Comparison of ENCODE assay signal across 1 cellular context in genomic region chr11:68297812-68298658, GRCh38.
TF ChIP-seq lines count a peak whose summit lies in the region.

No MANE protein-coding gene starts in this region.

TF ChIP-seq in K562, 482 proteins besides CTCF, POLR2A, EP300 and RAD21 (continued from another document):
- TF ChIP-seq YY1 (IDR thresholded peaks at IDR 0.05; ENCODE audit: borderline replicate concordance in 1 of 3, control insufficient read depth in 1 of 3, extremely low read depth in 1 of 3, insufficient read depth in 3 of 3, insufficient read length in 1 of 3, insufficient replicate concordance in 2 of 3, low read depth in 1 of 3, low read length in 2 of 3), result peak in 2 of 3 experiments; percentile 40 to 56
- TF ChIP-seq L3MBTL2 (IDR thresholded peaks at IDR 0.05), result peak; percentile 54; the same call in 1 of the 2 replicates
- TF ChIP-seq THAP7 (CRISPR knock-in tag; IDR thresholded peaks at IDR 0.05), result no peak
- no peak for TF ChIP-seq STAT5B (CRISPR knock-in tag; IDR thresholded peaks at IDR 0.05)
- no peak for TF ChIP-seq ZNF217 (CRISPR knock-in tag; IDR thresholded peaks at IDR 0.05)
- TF ChIP-seq RBM25 (IDR thresholded peaks at IDR 0.05; ENCODE audit: low read depth, low read length, severe bottlenecking), result peak; percentile 45
- TF ChIP-seq CCAR2 (IDR thresholded peaks at IDR 0.05; ENCODE audit: low read depth, low read length), result no peak
- TF ChIP-seq PRDM10 (IDR thresholded peaks at IDR 0.05; ENCODE audit: partially characterized antibody), result peak; percentile 15
- TF ChIP-seq POLR2G (IDR thresholded peaks at IDR 0.05; ENCODE audit: low read depth, low read length), result 0 out of 2 replicates have a peak, but pooled peaks have one; percentile 38
- no peak for TF ChIP-seq ZNF79 (CRISPR knock-in tag; IDR thresholded peaks at IDR 0.05; ENCODE audit: low read depth)
- TF ChIP-seq SMC3 (conservative IDR thresholded peaks at IDR 0.05; ENCODE audit: insufficient read depth, low read depth, low read length), result peak; percentile 93
- TF ChIP-seq POLR2H (tag; IDR thresholded peaks at IDR 0.05; ENCODE audit: low read depth), result no peak
- peak; percentile 98 for TF ChIP-seq DEAF1 (CRISPR knock-in tag; IDR thresholded peaks at IDR 0.05)
- peak; percentile 65; the same call in 1 of the 2 replicates for TF ChIP-seq ADNP (tag; IDR thresholded peaks at IDR 0.05)
- TF ChIP-seq NKRF (IDR thresholded peaks at IDR 0.05; ENCODE audit: borderline replicate concordance), result no peak
- TF ChIP-seq PTBP1 (IDR thresholded peaks at IDR 0.05; ENCODE audit: low read depth, low read length), result 0 out of 2 replicates have a peak, but pooled peaks have one; percentile 16
- TF ChIP-seq ZBTB7A (IDR thresholded peaks at IDR 0.05; ENCODE audit: borderline replicate concordance, control insufficient read depth, low read depth, low read length), result peak; percentile 82
- TF ChIP-seq ELK1 (CRISPR knock-in tag; IDR thresholded peaks at IDR 0.05), result no peak
- TF ChIP-seq ESRRA (IDR thresholded peaks at IDR 0.05; ENCODE audit: borderline replicate concordance, low read depth), result peak; percentile 87
- peak; percentile 26; the same call in 1 of the 2 replicates for TF ChIP-seq ETV1 (tag; conservative IDR thresholded peaks at IDR 0.05; ENCODE audit: low read depth)
- TF ChIP-seq ZBTB33 (CRISPR knock-in tag; IDR thresholded peaks at IDR 0.05), result peak; percentile 65
- no peak for TF ChIP-seq MLLT1 (IDR thresholded peaks at IDR 0.05)
- 0 out of 2 replicates have a peak, but pooled peaks have one; percentile 26 for TF ChIP-seq ZNF511 (CRISPR knock-in tag; IDR thresholded peaks at IDR 0.05)
- TF ChIP-seq MAX (CRISPR knock-in tag; IDR thresholded peaks at IDR 0.05), result peak; percentile 58; the same call in 1 of the 2 replicates
- peak; percentile 93 for TF ChIP-seq RB1 (IDR thresholded peaks at IDR 0.05; ENCODE audit: low read depth)
- peak; percentile 45; the same call in 1 of the 2 replicates for TF ChIP-seq NFIC (IDR thresholded peaks at IDR 0.05)
- TF ChIP-seq BCOR (IDR thresholded peaks at IDR 0.05), result peak; percentile 54; the same call in 1 of the 2 replicates
- TF ChIP-seq ZNF445 (CRISPR knock-in tag; IDR thresholded peaks at IDR 0.05; ENCODE audit: low read depth), result no peak
- peak in 1 of 2 experiments; percentile 27; a peak in 1 of 4 replicates for TF ChIP-seq ZNF639 (CRISPR knock-in tag; conservative IDR thresholded peaks at IDR 0.05 in 1 of 2, IDR thresholded peaks at IDR 0.05 in 1 of 2)
- no peak for TF ChIP-seq SAFB2 (IDR thresholded peaks at IDR 0.05; ENCODE audit: borderline replicate concordance, low read depth, low read length, severe bottlenecking)
- no peak for TF ChIP-seq JUND (IDR thresholded peaks at IDR 0.05; ENCODE audit: borderline replicate concordance, low read depth, low read length)
- TF ChIP-seq JUND (tag; IDR thresholded peaks at IDR 0.05; ENCODE audit: borderline replicate concordance, low read depth, low read length), result peak; percentile 29; the same call in 1 of the 3 replicates
- TF ChIP-seq NFYB (IDR thresholded peaks at IDR 0.05; ENCODE audit: extremely low read depth, insufficient read length), result no peak
- TF ChIP-seq ZNF561 (CRISPR knock-in tag; conservative IDR thresholded peaks at IDR 0.05), result no peak
- no peak for TF ChIP-seq PCBP2 (IDR thresholded peaks at IDR 0.05; ENCODE audit: low read depth, low read length, poor library complexity, severe bottlenecking)
